ENCODE assay signal across 1 cellular context in genomic region chr2:1504311-1504750, GRCh38.
TF ChIP-seq lines count a peak whose summit lies in the region.

No MANE protein-coding gene starts in this region.

TF ChIP-seq in H1, 55 proteins besides CTCF, POLR2A, EP300 and RAD21 (continued from another document):
- TF ChIP-seq, protein P1, sequence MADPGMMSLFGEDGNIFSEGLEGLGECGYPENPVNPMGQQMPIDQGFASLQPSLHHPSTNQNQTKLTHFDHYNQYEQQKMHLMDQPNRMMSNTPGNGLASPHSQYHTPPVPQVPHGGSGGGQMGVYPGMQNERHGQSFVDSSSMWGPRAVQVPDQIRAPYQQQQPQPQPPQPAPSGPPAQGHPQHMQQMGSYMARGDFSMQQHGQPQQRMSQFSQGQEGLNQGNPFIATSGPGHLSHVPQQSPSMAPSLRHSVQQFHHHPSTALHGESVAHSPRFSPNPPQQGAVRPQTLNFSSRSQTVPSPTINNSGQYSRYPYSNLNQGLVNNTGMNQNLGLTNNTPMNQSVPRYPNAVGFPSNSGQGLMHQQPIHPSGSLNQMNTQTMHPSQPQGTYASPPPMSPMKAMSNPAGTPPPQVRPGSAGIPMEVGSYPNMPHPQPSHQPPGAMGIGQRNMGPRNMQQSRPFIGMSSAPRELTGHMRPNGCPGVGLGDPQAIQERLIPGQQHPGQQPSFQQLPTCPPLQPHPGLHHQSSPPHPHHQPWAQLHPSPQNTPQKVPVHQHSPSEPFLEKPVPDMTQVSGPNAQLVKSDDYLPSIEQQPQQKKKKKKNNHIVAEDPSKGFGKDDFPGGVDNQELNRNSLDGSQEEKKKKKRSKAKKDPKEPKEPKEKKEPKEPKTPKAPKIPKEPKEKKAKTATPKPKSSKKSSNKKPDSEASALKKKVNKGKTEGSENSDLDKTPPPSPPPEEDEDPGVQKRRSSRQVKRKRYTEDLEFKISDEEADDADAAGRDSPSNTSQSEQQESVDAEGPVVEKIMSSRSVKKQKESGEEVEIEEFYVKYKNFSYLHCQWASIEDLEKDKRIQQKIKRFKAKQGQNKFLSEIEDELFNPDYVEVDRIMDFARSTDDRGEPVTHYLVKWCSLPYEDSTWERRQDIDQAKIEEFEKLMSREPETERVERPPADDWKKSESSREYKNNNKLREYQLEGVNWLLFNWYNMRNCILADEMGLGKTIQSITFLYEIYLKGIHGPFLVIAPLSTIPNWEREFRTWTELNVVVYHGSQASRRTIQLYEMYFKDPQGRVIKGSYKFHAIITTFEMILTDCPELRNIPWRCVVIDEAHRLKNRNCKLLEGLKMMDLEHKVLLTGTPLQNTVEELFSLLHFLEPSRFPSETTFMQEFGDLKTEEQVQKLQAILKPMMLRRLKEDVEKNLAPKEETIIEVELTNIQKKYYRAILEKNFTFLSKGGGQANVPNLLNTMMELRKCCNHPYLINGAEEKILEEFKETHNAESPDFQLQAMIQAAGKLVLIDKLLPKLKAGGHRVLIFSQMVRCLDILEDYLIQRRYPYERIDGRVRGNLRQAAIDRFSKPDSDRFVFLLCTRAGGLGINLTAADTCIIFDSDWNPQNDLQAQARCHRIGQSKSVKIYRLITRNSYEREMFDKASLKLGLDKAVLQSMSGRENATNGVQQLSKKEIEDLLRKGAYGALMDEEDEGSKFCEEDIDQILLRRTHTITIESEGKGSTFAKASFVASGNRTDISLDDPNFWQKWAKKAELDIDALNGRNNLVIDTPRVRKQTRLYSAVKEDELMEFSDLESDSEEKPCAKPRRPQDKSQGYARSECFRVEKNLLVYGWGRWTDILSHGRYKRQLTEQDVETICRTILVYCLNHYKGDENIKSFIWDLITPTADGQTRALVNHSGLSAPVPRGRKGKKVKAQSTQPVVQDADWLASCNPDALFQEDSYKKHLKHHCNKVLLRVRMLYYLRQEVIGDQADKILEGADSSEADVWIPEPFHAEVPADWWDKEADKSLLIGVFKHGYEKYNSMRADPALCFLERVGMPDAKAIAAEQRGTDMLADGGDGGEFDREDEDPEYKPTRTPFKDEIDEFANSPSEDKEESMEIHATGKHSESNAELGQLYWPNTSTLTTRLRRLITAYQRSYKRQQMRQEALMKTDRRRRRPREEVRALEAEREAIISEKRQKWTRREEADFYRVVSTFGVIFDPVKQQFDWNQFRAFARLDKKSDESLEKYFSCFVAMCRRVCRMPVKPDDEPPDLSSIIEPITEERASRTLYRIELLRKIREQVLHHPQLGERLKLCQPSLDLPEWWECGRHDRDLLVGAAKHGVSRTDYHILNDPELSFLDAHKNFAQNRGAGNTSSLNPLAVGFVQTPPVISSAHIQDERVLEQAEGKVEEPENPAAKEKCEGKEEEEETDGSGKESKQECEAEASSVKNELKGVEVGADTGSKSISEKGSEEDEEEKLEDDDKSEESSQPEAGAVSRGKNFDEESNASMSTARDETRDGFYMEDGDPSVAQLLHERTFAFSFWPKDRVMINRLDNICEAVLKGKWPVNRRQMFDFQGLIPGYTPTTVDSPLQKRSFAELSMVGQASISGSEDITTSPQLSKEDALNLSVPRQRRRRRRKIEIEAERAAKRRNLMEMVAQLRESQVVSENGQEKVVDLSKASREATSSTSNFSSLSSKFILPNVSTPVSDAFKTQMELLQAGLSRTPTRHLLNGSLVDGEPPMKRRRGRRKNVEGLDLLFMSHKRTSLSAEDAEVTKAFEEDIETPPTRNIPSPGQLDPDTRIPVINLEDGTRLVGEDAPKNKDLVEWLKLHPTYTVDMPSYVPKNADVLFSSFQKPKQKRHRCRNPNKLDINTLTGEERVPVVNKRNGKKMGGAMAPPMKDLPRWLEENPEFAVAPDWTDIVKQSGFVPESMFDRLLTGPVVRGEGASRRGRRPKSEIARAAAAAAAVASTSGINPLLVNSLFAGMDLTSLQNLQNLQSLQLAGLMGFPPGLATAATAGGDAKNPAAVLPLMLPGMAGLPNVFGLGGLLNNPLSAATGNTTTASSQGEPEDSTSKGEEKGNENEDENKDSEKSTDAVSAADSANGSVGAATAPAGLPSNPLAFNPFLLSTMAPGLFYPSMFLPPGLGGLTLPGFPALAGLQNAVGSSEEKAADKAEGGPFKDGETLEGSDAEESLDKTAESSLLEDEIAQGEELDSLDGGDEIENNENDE (IDR thresholded peaks at IDR 0.05; ENCODE audit: insufficient replicate concordance, low read length) = no peak
- TF ChIP-seq FOSL1 (IDR thresholded peaks at IDR 0.05; ENCODE audit: insufficient read depth, low read depth, low read length) = no peak
